ENCODE assay signal across 8 cellular contexts in genomic region chr17:47531228-47531820, GRCh38. TPM values are rescaled to one million over a fixed set of nuclear protein-coding genes. Genes with fewer than 3 reads are reported as not detected.
DNase-seq lines count a peak whose midpoint lies in the region; ATAC-seq and TF ChIP-seq lines count a peak whose summit lies in the region.
"Not testable (repeated sequence)": the region's sequence is repeated elsewhere in the genome, so short reads cannot be mapped to it uniquely, and the experiment has no call there.

No MANE protein-coding gene starts in this region.

- not testable (repeated sequence) for H2BK15ac ChIP-seq in neuronal stem cell (ENCODE audit: low read length)

- H2BK120ac ChIP-seq in neuronal stem cell (ENCODE audit: low read depth, low read length) = not testable (repeated sequence)

- peak overlapping the region; percentile 75 for H2AFZ ChIP-seq in neuronal stem cell (ENCODE audit: low read length)

- H3K18ac ChIP-seq in neuronal stem cell (ENCODE audit: low read length) = not testable (repeated sequence)

- not testable (repeated sequence) for H3K27me3 Mint-ChIP-seq in T-helper 2 cell treated with Interferon-gamma antibody and Interleukin-4, amounts not matched to agents 5 μg/mL and 100 μg/mL, for 36 hours (ENCODE audit: low read depth)

- H3K4me3 Mint-ChIP-seq in T-helper 2 cell treated with Interferon-gamma antibody and Interleukin-4, amounts not matched to agents 5 μg/mL and 100 μg/mL, for 36 hours = not testable (repeated sequence)

- peak overlapping the region; percentile 94 for H3K27ac Mint-ChIP-seq in T-helper 2 cell treated with Interferon-gamma antibody and Interleukin-4, amounts not matched to agents 5 μg/mL and 100 μg/mL, for 36 hours

- peak overlapping the region; percentile 60 for H3K9ac ChIP-seq in neuronal stem cell (ENCODE audit: low read depth, low read length, poor library complexity)

- not testable (repeated sequence) for H3K9me3 Mint-ChIP-seq in T-helper 2 cell treated with Interferon-gamma antibody and Interleukin-4, amounts not matched to agents 5 μg/mL and 100 μg/mL, for 36 hours

- WGBS in neuronal stem cell (ENCODE audit: extremely low coverage in 2 of 2, insufficient read length in 2 of 2, insufficient replicate concordance in 1 of 2), 2 donors = no CpG with 5 or more reads among the region's 62 CpGs
- no CpG with 5 or more reads among the region's 62 CpGs for WGBS in thyroid gland, 2 donors

- not testable (repeated sequence) for DNase-seq in T-helper 2 cell treated with Interferon-gamma antibody and Interleukin-4, amounts not matched to agents 5 μg/mL and 100 μg/mL, for 36 hours (ENCODE audit: low spot score); astrocyte of the cerebellum (ENCODE audit: low read depth); left cardiac atrium
- DNase-seq in neuronal stem cell (ENCODE audit: low spot score) (peak; percentile 2), thyroid gland (peak in 1 of 2 donors; percentile 9)

- not testable (repeated sequence) for H3K4me1 Mint-ChIP-seq in T-helper 2 cell treated with Interferon-gamma antibody and Interleukin-4, amounts not matched to agents 5 μg/mL and 100 μg/mL, for 36 hours (ENCODE audit: low read depth)

- not testable (repeated sequence) for H2BK12ac ChIP-seq in neuronal stem cell (ENCODE audit: low read length)

- not testable (repeated sequence) for TF ChIP-seq POLR2A in thyroid gland (IDR thresholded peaks at IDR 0.05)

- H3K9me3 ChIP-seq in neuronal stem cell (replicated peaks in 1 of 2; ENCODE audit: control insufficient read depth in 2 of 2, insufficient read depth in 1 of 2, low read depth in 1 of 2, low read length in 2 of 2); thyroid gland: not testable (repeated sequence)

- not testable (repeated sequence) for H3K14ac ChIP-seq in neuronal stem cell (ENCODE audit: low read length)

- intact Hi-C loops in left cardiac atrium (cut with DNase I); thyroid gland (cut with DNase I): not testable (repeated sequence)

- TF ChIP-seq CTCF in astrocyte of the cerebellum (IDR thresholded peaks at IDR 0.05; ENCODE audit: low read depth, low read length, missing control alignments); thyroid gland (IDR thresholded peaks at IDR 0.05): not testable (repeated sequence)

- in situ Hi-C loops in astrocyte of the cerebellum (cut with HindIII; ENCODE audit: low sequenced_read_pairs) = not testable (repeated sequence)

- H4K8ac ChIP-seq in neuronal stem cell (ENCODE audit: low read depth, low read length) = not testable (repeated sequence)

- not testable (repeated sequence) for H3K36me3 ChIP-seq in neuronal stem cell (replicated peaks in 1 of 2; ENCODE audit: control insufficient read depth in 2 of 2, insufficient read depth in 2 of 2, low read length in 2 of 2); thyroid gland

- ATAC-seq in GM21786 (IDR thresholded peaks at IDR 0.05; ENCODE audit: unreplicated experiment) = peak; percentile 14
- ATAC-seq in HG03565 (IDR thresholded peaks at IDR 0.05; ENCODE audit: unreplicated experiment) = peak; percentile 27
- peak; percentile 50 to 75 for ATAC-seq in left cardiac atrium

- H2AK5ac ChIP-seq in neuronal stem cell (ENCODE audit: low read depth, low read length) = not testable (repeated sequence)

- not testable (repeated sequence) for H3K36me3 Mint-ChIP-seq in T-helper 2 cell treated with Interferon-gamma antibody and Interleukin-4, amounts not matched to agents 5 μg/mL and 100 μg/mL, for 36 hours (ENCODE audit: low read depth)

- not testable (repeated sequence) for H3K4ac ChIP-seq in neuronal stem cell (ENCODE audit: low read length)

- H3K4me1 ChIP-seq in neuronal stem cell (ENCODE audit: control insufficient read depth in 2 of 2, insufficient read depth in 1 of 2, low read depth in 1 of 2, low read length in 2 of 2); thyroid gland: not testable (repeated sequence)

- H4K91ac ChIP-seq in neuronal stem cell (ENCODE audit: low read depth, low read length, poor library complexity) = not testable (repeated sequence)

- not testable (repeated sequence) for H3K23ac ChIP-seq in neuronal stem cell (ENCODE audit: low read depth, low read length, poor library complexity)

- peak overlapping the region; percentile 11 for H3K4me2 ChIP-seq in neuronal stem cell (ENCODE audit: insufficient read depth, low read length, poor library complexity, severe bottlenecking)

- not testable (repeated sequence) for H2BK5ac ChIP-seq in neuronal stem cell (ENCODE audit: low read length)

- peak overlapping the region; percentile 77 for H3K4me3 ChIP-seq in GM08714 (ENCODE audit: low read length)
- peak overlapping the region; percentile 59 for H3K4me3 ChIP-seq in astrocyte of the cerebellum (ENCODE audit: low read depth, low read length)
- H3K4me3 ChIP-seq in neuronal stem cell (ENCODE audit: low read length in 2 of 2) = peak overlapping the region; percentile 79 to 82
- H3K4me3 ChIP-seq in thyroid gland (replicated peaks in 1 of 3) = peak overlapping the region in 2 of 3 donors; percentile 58 to 63

- H3K27ac ChIP-seq in neuronal stem cell (replicated peaks; ENCODE audit: low read length) (peak overlapping the region; percentile 82), thyroid gland (peak overlapping the region; percentile 81 to 88 (median 86))

- H3K79me1 ChIP-seq in neuronal stem cell (ENCODE audit: low read depth, low read length) = not testable (repeated sequence)

- not testable (repeated sequence) for H3K27me3 ChIP-seq in neuronal stem cell (ENCODE audit: control insufficient read depth in 3 of 3, insufficient read depth in 3 of 3, low read depth in 1 of 3, low read length in 3 of 3); thyroid gland

RNA-seq across cellular contexts. Expression of gene NPEPPS, which starts 0.4 kb away (rescaled TPM):
- 10 to 100 TPM; 87.4 to 99.8 TPM for total RNA-seq in left cardiac atrium
- 69.7 TPM for polyA plus RNA-seq in neuronal stem cell (2013, experiment 1 of 2)
- 68.5 TPM for polyA plus RNA-seq in neuronal stem cell (2013, experiment 2 of 2)
- 100 to 1,000 TPM in 3 of 4 donors, 10 to 100 TPM in 1; 78.9 to 150 (median 111) TPM for total RNA-seq in thyroid gland
